In the genomic region with DNA sequence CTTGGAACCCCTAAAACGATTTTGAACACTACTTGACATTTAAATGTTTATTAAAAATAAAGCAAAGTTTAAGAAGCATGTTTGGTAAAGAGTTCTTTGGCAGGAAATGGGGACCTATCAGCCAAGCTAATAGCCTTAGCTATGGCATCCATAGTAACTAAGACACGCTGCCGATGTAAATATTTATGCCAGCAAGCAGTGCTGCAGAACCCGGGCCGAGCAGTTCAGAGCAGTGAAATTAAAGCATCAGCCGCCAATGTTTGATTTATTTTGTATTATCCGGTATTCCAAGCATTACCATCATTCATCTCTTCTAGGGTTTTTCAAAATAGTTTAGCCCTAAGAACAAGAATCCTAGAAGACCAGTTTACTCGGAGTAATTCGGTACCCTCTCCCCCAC, we compare ENCODE assay signal across 10 cellular contexts.
DNase-seq lines count a peak whose midpoint lies in the region; ATAC-seq and TF ChIP-seq lines count a peak whose summit lies in the region.
"Had no signal": no experiment of that assay in that cellular context is flagged by ENCODE, and none has a peak within 500 bp of the region (broad histone marks: within the 10 kb centered on the region; RNA-seq: fewer than 3 reads in every experiment).

No MANE protein-coding gene starts in this region.

- H3K4me3 Mint-ChIP-seq in effector memory CD8-positive, alpha-beta T cell: peak overlapping the region; percentile 86 to 90
- H3K4me3 Mint-ChIP-seq in neural progenitor cell: no peak overlapping the region

- TF ChIP-seq POLR2A in sigmoid colon (IDR thresholded peaks at IDR 0.05): no peak

- peak overlapping the region; percentile 87 to 95 (median 92) for H3K27ac ChIP-seq in sigmoid colon
- H3K27ac ChIP-seq in neural progenitor cell: no peak overlapping the region

- no peaks in the 10 kb centered on the region for H3K27me3 Mint-ChIP-seq in effector memory CD8-positive, alpha-beta T cell
- peaks cover 2% of the 10 kb centered on the region for H3K27me3 Mint-ChIP-seq in neural progenitor cell (ENCODE audit: insufficient read depth, low read depth)

- no peak overlapping the region for H3K4me2 ChIP-seq in neural progenitor cell

- H3K9me3 ChIP-seq in sigmoid colon (no peaks in the 10 kb centered on the region), neural progenitor cell (ENCODE audit: low read depth) (no peaks in the 10 kb centered on the region)

- H4K20me1 ChIP-seq in neural progenitor cell (ENCODE audit: low read depth): peaks cover 51% of the 10 kb centered on the region

- peaks cover 97% of the 10 kb centered on the region for H3K36me3 Mint-ChIP-seq in effector memory CD8-positive, alpha-beta T cell (ENCODE audit: insufficient read depth)
- H3K36me3 Mint-ChIP-seq in neural progenitor cell: peaks cover 50% of the 10 kb centered on the region

- H3K9ac ChIP-seq in neural progenitor cell: no peak overlapping the region

- H3K4me3 ChIP-seq in GM06990 (replicated peaks; ENCODE audit: low read depth, low read length): peak overlapping the region; percentile 68
- H3K4me3 ChIP-seq in sigmoid colon: peak overlapping the region; percentile 19 to 38 (median 34)
- H3K4me3 ChIP-seq in neural progenitor cell: no peak overlapping the region

- 57 to 75% methylated on average over 9 of the region's 9 CpGs for WGBS in sigmoid colon, 2 donors

- DNase-seq in GM06990 (ENCODE audit: extremely low read depth, insufficient read length): no peak
- DNase-seq in OCI-M1 (lab: John Stamatoyannopoulos, UW): peak; percentile 44
- peak; percentile 50 to 62 (median 57) for DNase-seq in effector memory CD8-positive, alpha-beta T cell
- DNase-seq in sigmoid colon: no peak
- DNase-seq in neural progenitor cell (ENCODE audit: low spot score): no peak
- DNase-seq in NCI-H1694 (lab: John Stamatoyannopoulos, UW): no peak
- DNase-seq: GF-D8, NCI-H446 treated with DMSO at 0.1 percent for 48 hours had no signal

- H3K4me1 ChIP-seq in sigmoid colon (peaks cover 0 to 77% (median 53%) of the 10 kb centered on the region in 4 donors), neural progenitor cell (no peaks in the 10 kb centered on the region)

- intact Hi-C loops in sigmoid colon (cut with DNase I): no loop called here

- no peaks in the 10 kb centered on the region for H3K9me3 Mint-ChIP-seq in effector memory CD8-positive, alpha-beta T cell
- H3K9me3 Mint-ChIP-seq in neural progenitor cell: peaks cover 15% of the 10 kb centered on the region

- TF ChIP-seq CTCF in GM06990 (IDR thresholded peaks at IDR 0.05; ENCODE audit: insufficient read depth, low read length, poor library complexity, severe bottlenecking) (no peak), sigmoid colon (IDR thresholded peaks at IDR 0.05) (no peak), neural progenitor cell (IDR thresholded peaks at IDR 0.05) (no peak)

- peaks cover 54 to 81% of the 10 kb centered on the region in 2 donors for H3K4me1 Mint-ChIP-seq in effector memory CD8-positive, alpha-beta T cell (ENCODE audit: low read depth in 2 of 2)
- H3K4me1 Mint-ChIP-seq in neural progenitor cell: peaks cover 7% of the 10 kb centered on the region

- H3F3A ChIP-seq in neural progenitor cell (ENCODE audit: low read depth): no peaks in the 10 kb centered on the region

- H3K27me3 ChIP-seq in GM06990 (replicated peaks; ENCODE audit: control insufficient read depth, insufficient read depth, low read length) (no peaks in the 10 kb centered on the region), sigmoid colon (no peaks in the 10 kb centered on the region), neural progenitor cell (no peaks in the 10 kb centered on the region)

- TF ChIP-seq EP300 in sigmoid colon (IDR thresholded peaks at IDR 0.05): no peak

- ATAC-seq in effector memory CD8-positive, alpha-beta T cell (replicated peaks): peak; percentile 22
- ATAC-seq in GM18868 (IDR thresholded peaks at IDR 0.05; ENCODE audit: unreplicated experiment): no peak
- no peak for ATAC-seq in HG02610 (IDR thresholded peaks at IDR 0.05; ENCODE audit: unreplicated experiment)

- H3K36me3 ChIP-seq in GM06990 (ENCODE audit: control insufficient read depth, insufficient read depth, low read length) (peaks cover 2% of the 10 kb centered on the region; the same call in 1 of the 2 replicates), sigmoid colon (peaks cover 0 to 10% (median 0%) of the 10 kb centered on the region in 4 donors), neural progenitor cell (no peaks in the 10 kb centered on the region)

- H3K79me2 ChIP-seq in neural progenitor cell (ENCODE audit: low read depth): peaks cover 100% of the 10 kb centered on the region

- H3K27ac Mint-ChIP-seq in effector memory CD8-positive, alpha-beta T cell: peak overlapping the region; percentile 98 to 100
- no peak overlapping the region for H3K27ac Mint-ChIP-seq in neural progenitor cell

- no peak overlapping the region for H2AFZ ChIP-seq in neural progenitor cell (replicated peaks)

Comparison
In these comparisons a context has a peak if more than half of its experiments do, and no peak if none do; other contexts are left out.
1. DNase-seq: peak in OCI-M1 (single experiment) and effector memory CD8-positive, alpha-beta T cell (3 of 3); none in GM06990 (single experiment), sigmoid colon (single experiment), neural progenitor cell (single experiment) and NCI-H1694 (single experiment).